ENCODE assay signal across 15 cellular contexts in genomic region chr7:1419310-1419634, GRCh38. TPM values are rescaled to one million over a fixed set of nuclear protein-coding genes. Genes with fewer than 3 reads are reported as not detected.
DNase-seq lines count a peak whose midpoint lies in the region; ATAC-seq, FAIRE-seq and TF ChIP-seq lines count a peak whose summit lies in the region.
"Had no signal": no experiment of that assay in that cellular context is flagged by ENCODE, and none has a peak within 500 bp of the region (broad histone marks: within the 10 kb centered on the region; RNA-seq: fewer than 3 reads in every experiment).

No MANE protein-coding gene starts in this region.

- no peak for FAIRE-seq in kidney (lab: Jason Lieb, UNC)
- FAIRE-seq: GM12878, GM19239 had no signal

- no peak overlapping the region for H3K4me3 ChIP-seq in kidney (ENCODE audit: low read length in 2 of 2)
- H3K4me3 ChIP-seq: BLaER1 treated with 17β-estradiol and CSF1 and Interleukin-3, amounts not matched to agents 10 nM and 100 nM; GM12878 had no signal

- peaks cover 22 to 28% of the 10 kb centered on the region in 2 donors for H3K4me1 Mint-ChIP-seq in natural killer cell treated with Interleukin-12 subunit alpha and Interleukin-12 subunit beta and Interleukin-15 and Interleukin-18, amount 100 ng/mL, for 72 hours (ENCODE audit: low read depth in 2 of 2)
- peaks cover 19% of the 10 kb centered on the region in 2 donors for H3K4me1 Mint-ChIP-seq in natural killer cell

- peaks cover 13 to 17% of the 10 kb centered on the region in 2 donors for H3K27me3 Mint-ChIP-seq in natural killer cell treated with Interleukin-12 subunit alpha and Interleukin-12 subunit beta and Interleukin-15 and Interleukin-18, amount 100 ng/mL, for 72 hours
- H3K27me3 Mint-ChIP-seq in natural killer cell (ENCODE audit: low read depth in 2 of 2) = peaks cover 10 to 11% of the 10 kb centered on the region in 2 donors

- H3K9me3 ChIP-seq in kidney (ENCODE audit: control insufficient read depth in 1 of 2, low read length in 2 of 2) = no peaks in the 10 kb centered on the region

- H3K9ac ChIP-seq in kidney (ENCODE audit: low read length in 2 of 2) = no peak overlapping the region
- H3K9ac ChIP-seq: BLaER1 treated with 17β-estradiol and CSF1 and Interleukin-3, amounts not matched to agents 10 nM and 100 nM had no signal

- no peak for ATAC-seq in natural killer cell treated with Interleukin-12 subunit alpha and Interleukin-12 subunit beta and Interleukin-15 and Interleukin-18, amount 100 ng/mL, for 72 hours
- no peak for ATAC-seq in natural killer cell
- no peak for ATAC-seq in GM18861 (IDR thresholded peaks at IDR 0.05; ENCODE audit: unreplicated experiment)
- ATAC-seq: CD8-positive, alpha-beta T cell; GM12878 had no signal

- no peak for DNase-seq in natural killer cell treated with Interleukin-12 subunit alpha and Interleukin-12 subunit beta and Interleukin-15 and Interleukin-18, amount 100 ng/mL, for 72 hours (ENCODE audit: low spot score)
- DNase-seq in natural killer cell (no peak), RPMI8226 (peak; percentile 40), kidney (peak; percentile 70), T-helper 2 cell (no peak), HUDEP-2 (lab: John Stamatoyannopoulos, UW; ENCODE audit: unreplicated experiment in 76 of 76) (no peak)
- DNase-seq: 8988T; CD8-positive, alpha-beta T cell; DND-41; HCEC 1CT had no signal

- H3K36me3 ChIP-seq in kidney (ENCODE audit: control insufficient read depth in 1 of 2, insufficient read depth in 2 of 2, low read length in 2 of 2) = no peaks in the 10 kb centered on the region
- H3K36me3 ChIP-seq: BLaER1 treated with 17β-estradiol and CSF1 and Interleukin-3, amounts not matched to agents 10 nM and 100 nM had no signal

- no peak overlapping the region for H3K27ac Mint-ChIP-seq in natural killer cell treated with Interleukin-12 subunit alpha and Interleukin-12 subunit beta and Interleukin-15 and Interleukin-18, amount 100 ng/mL, for 72 hours
- no peak overlapping the region for H3K27ac Mint-ChIP-seq in natural killer cell
- H3K27ac Mint-ChIP-seq: CD8-positive, alpha-beta T cell had no signal

- no peaks in the 10 kb centered on the region for H3K9me3 Mint-ChIP-seq in natural killer cell treated with Interleukin-12 subunit alpha and Interleukin-12 subunit beta and Interleukin-15 and Interleukin-18, amount 100 ng/mL, for 72 hours
- H3K9me3 Mint-ChIP-seq in natural killer cell = no peaks in the 10 kb centered on the region
- H3K9me3 Mint-ChIP-seq: CD8-positive, alpha-beta T cell had no signal

- peak overlapping the region; percentile 26 for H3K4me3 Mint-ChIP-seq in natural killer cell treated with Interleukin-12 subunit alpha and Interleukin-12 subunit beta and Interleukin-15 and Interleukin-18, amount 100 ng/mL, for 72 hours
- no peak overlapping the region for H3K4me3 Mint-ChIP-seq in natural killer cell
- H3K4me3 Mint-ChIP-seq: CD8-positive, alpha-beta T cell had no signal

- intact Hi-C loops in natural killer cell (cut with micrococcal nuclease) = no loop called here
- intact Hi-C loops in kidney (cut with DNase I) = no loop called here

- H3K27ac ChIP-seq in kidney (ENCODE audit: low read depth in 2 of 2, low read length in 2 of 2) = no peak overlapping the region
- H3K27ac ChIP-seq: BLaER1 treated with 17β-estradiol and CSF1 and Interleukin-3, amounts not matched to agents 10 nM and 100 nM; HL-60 had no signal

- H3K4me1 ChIP-seq in kidney (ENCODE audit: control insufficient read depth in 1 of 2, insufficient read depth in 1 of 2, low read depth in 1 of 2, low read length in 2 of 2) = no peaks in the 10 kb centered on the region

- H3K36me3 Mint-ChIP-seq in natural killer cell treated with Interleukin-12 subunit alpha and Interleukin-12 subunit beta and Interleukin-15 and Interleukin-18, amount 100 ng/mL, for 72 hours = no peaks in the 10 kb centered on the region
- H3K36me3 Mint-ChIP-seq in natural killer cell = no peaks in the 10 kb centered on the region
- H3K36me3 Mint-ChIP-seq: CD8-positive, alpha-beta T cell had no signal

- TF ChIP-seq CTCF in natural killer cell (IDR thresholded peaks at IDR 0.05) = no peak
- TF ChIP-seq CTCF in kidney (IDR thresholded peaks at IDR 0.05; ENCODE audit: borderline replicate concordance, extremely low read depth, insufficient read depth) = no peak

RNA-seq across cellular contexts. Expression of gene MICALL2, which starts 40.0 kb away (rescaled TPM):
- 1 to 10 TPM; 2.0 to 2.1 TPM for total RNA-seq in natural killer cell treated with Interleukin-12 subunit alpha and Interleukin-12 subunit beta and Interleukin-15 and Interleukin-18, amount 100 ng/mL, for 72 hours
- total RNA-seq in natural killer cell (1 to 10 TPM; 2.5 to 4.4 (median 2.8) TPM), kidney (53.4 TPM)
- 16.6 TPM for polyA plus RNA-seq in kidney (ENCODE audit: insufficient read depth, low read depth, low replicate concordance)

Comparison
In these comparisons a context has a peak if more than half of its experiments do, and no peak if none do; other contexts are left out.
1. DNase-seq: peak in RPMI8226 (single experiment) and kidney (single experiment); none in natural killer cell treated with Interleukin-12 subunit alpha and Interleukin-12 subunit beta and Interleukin-15 and Interleukin-18, amount 100 ng/mL, for 72 hours (single experiment), natural killer cell (single experiment), T-helper 2 cell (0 of 5) and HUDEP-2 (0 of 76).
2. RNA of gene MICALL2, which starts 40.0 kb away (total RNA-seq): 53.4 TPM in kidney (single experiment); 2.5 to 4.4 TPM in natural killer cell and 2.0 to 2.1 TPM in natural killer cell treated with Interleukin-12 subunit alpha and Interleukin-12 subunit beta and Interleukin-15 and Interleukin-18, amount 100 ng/mL, for 72 hours; every median in the first group is over 10 times any median in the second.